Comparison of ENCODE assay signal across 1 cellular context in genomic region chr12:57215065-57215464, GRCh38.
TF ChIP-seq lines count a peak whose summit lies in the region.

No MANE protein-coding gene starts in this region.

TF ChIP-seq in HEK293, 187 proteins besides CTCF, POLR2A, EP300 and RAD21:
- TF ChIP-seq, protein P1, sequence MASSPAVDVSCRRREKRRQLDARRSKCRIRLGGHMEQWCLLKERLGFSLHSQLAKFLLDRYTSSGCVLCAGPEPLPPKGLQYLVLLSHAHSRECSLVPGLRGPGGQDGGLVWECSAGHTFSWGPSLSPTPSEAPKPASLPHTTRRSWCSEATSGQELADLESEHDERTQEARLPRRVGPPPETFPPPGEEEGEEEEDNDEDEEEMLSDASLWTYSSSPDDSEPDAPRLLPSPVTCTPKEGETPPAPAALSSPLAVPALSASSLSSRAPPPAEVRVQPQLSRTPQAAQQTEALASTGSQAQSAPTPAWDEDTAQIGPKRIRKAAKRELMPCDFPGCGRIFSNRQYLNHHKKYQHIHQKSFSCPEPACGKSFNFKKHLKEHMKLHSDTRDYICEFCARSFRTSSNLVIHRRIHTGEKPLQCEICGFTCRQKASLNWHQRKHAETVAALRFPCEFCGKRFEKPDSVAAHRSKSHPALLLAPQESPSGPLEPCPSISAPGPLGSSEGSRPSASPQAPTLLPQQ (tag by site-specific recombination; IDR thresholded peaks at IDR 0.05), result no peak
- TF ChIP-seq EGR2 (tag by site-specific recombination; IDR thresholded peaks at IDR 0.05; ENCODE audit: low read depth) (peak; percentile 58; the same call in 1 of the 2 replicates), ZFHX2 (tag by site-specific recombination; conservative IDR thresholded peaks at IDR 0.05) (peak; percentile 68)
- TF ChIP-seq, protein P2, sequence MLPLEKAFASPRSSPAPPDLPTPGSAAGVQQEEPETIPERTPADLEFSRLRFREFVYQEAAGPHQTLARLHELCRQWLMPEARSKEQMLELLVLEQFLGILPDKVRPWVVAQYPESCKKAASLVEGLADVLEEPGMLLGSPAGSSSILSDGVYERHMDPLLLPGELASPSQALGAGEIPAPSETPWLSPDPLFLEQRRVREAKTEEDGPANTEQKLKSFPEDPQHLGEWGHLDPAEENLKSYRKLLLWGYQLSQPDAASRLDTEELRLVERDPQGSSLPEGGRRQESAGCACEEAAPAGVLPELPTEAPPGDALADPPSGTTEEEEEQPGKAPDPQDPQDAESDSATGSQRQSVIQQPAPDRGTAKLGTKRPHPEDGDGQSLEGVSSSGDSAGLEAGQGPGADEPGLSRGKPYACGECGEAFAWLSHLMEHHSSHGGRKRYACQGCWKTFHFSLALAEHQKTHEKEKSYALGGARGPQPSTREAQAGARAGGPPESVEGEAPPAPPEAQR (tag by site-specific recombination; IDR thresholded peaks at IDR 0.05), result no peak
